Comparison of ENCODE assay signal across 8 cellular contexts in the genomic region with DNA sequence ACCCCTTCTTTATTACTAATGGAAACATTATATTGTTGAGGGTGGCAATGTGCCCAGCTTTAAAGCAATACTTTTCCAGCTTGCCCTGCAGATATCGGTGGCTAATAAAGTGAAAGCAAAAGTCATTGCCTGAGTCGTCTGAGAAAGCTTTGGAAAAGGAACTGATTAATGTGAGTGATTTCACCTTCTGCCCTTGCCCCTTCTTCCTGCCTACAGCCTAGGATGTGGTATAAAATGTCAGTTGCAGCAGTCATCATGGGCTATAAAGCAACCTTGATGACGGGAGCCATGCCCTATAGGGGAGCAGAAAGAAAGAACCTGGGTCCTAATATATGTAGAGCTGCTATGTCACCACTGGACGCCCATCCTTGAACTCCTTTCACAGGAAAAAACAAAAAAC.
DNase-seq lines count a peak whose midpoint lies in the region; ATAC-seq and TF ChIP-seq lines count a peak whose summit lies in the region.

No MANE protein-coding gene starts in this region.

- H3K27me3 Mint-ChIP-seq in naive thymus-derived CD4-positive, alpha-beta T cell = no peaks in the 10 kb centered on the region

- H3K27ac Mint-ChIP-seq in naive thymus-derived CD4-positive, alpha-beta T cell = peak overlapping the region in 8 of 9 donors; percentile 34 to 59 (median 52)

- peaks cover 0 to 6% of the 10 kb centered on the region in 2 donors for H3K4me1 ChIP-seq in adrenal gland (replicated peaks in 1 of 2)
- H3K4me1 ChIP-seq in naive thymus-derived CD4-positive, alpha-beta T cell (ENCODE audit: control insufficient read depth in 2 of 2, insufficient read depth in 2 of 2, low read length in 2 of 2) = peaks cover 0 to 7% of the 10 kb centered on the region in 2 donors
- no peaks in the 10 kb centered on the region for H3K4me1 ChIP-seq in SJCRH30

- H3K4me3 Mint-ChIP-seq in naive thymus-derived CD4-positive, alpha-beta T cell = peak overlapping the region; percentile 45 to 77 (median 66)

- intact Hi-C loops in adrenal gland (cut with DNase I) = no loop called here
- intact Hi-C loops in naive thymus-derived CD4-positive, alpha-beta T cell (cut with micrococcal nuclease) = loop anchor here in 1 of 2 donors (10.0 kb wide), 2 partner anchors 132 to 162 kb away; a partner anchor contains a TSS

- POLR2A ChIA-PET in naive thymus-derived CD4-positive, alpha-beta T cell (lab: Charles Lee) = no interaction called here

- DNase-seq in GM03348 (ENCODE audit: low spot score) (peak; percentile 3), adrenal gland (peak in 2 of 7 donors; percentile 23 to 30), SJCRH30 (no peak), iPS-NIHi7 (ENCODE audit: extremely low spot score) (no peak), activated gamma-delta T cell treated with Interleukin-2 at 50 U/mL for 16 hours (no peak), SK-N-DZ (ENCODE audit: low spot score) (no peak)
- peak in 6 of 9 donors; percentile 1 to 30 (median 24) for DNase-seq in naive thymus-derived CD4-positive, alpha-beta T cell

- H3K36me3 ChIP-seq in adrenal gland (replicated peaks in 1 of 2) (no peaks in the 10 kb centered on the region), SJCRH30 (no peaks in the 10 kb centered on the region)
- H3K36me3 ChIP-seq in naive thymus-derived CD4-positive, alpha-beta T cell (ENCODE audit: control insufficient read depth in 2 of 3, insufficient read depth in 3 of 3, low read length in 3 of 3) = no peaks in the 10 kb centered on the region

- H3K9me3 ChIP-seq in adrenal gland (replicated peaks in 1 of 3) = no peaks in the 10 kb centered on the region
- no peaks in the 10 kb centered on the region for H3K9me3 ChIP-seq in naive thymus-derived CD4-positive, alpha-beta T cell (ENCODE audit: control insufficient read depth in 2 of 3, low read length in 3 of 3)
- no peaks in the 10 kb centered on the region for H3K9me3 ChIP-seq in SJCRH30 (replicated peaks)

- TF ChIP-seq CTCF in adrenal gland (IDR thresholded peaks at IDR 0.05) = no peak

- H3K9me3 Mint-ChIP-seq in naive thymus-derived CD4-positive, alpha-beta T cell = peaks cover 0 to 8% (median 1%) of the 10 kb centered on the region in 11 donors

- CTCF ChIA-PET in naive thymus-derived CD4-positive, alpha-beta T cell (lab: Charles Lee) = no interaction called here

- H3K4me3 ChIP-seq in adrenal gland (peak overlapping the region in 2 of 4 donors; percentile 22 to 52), SJCRH30 (no peak overlapping the region)
- H3K4me3 ChIP-seq in naive thymus-derived CD4-positive, alpha-beta T cell (ENCODE audit: low read length) = no peak overlapping the region

- H3K27me3 ChIP-seq in adrenal gland (peaks cover 11% of the 10 kb centered on the region), SJCRH30 (no peaks in the 10 kb centered on the region)
- no peaks in the 10 kb centered on the region for H3K27me3 ChIP-seq in naive thymus-derived CD4-positive, alpha-beta T cell (ENCODE audit: control insufficient read depth in 2 of 2, insufficient read depth in 2 of 2, low read length in 2 of 2)

- peak; percentile 23 for ATAC-seq in HG03378 (IDR thresholded peaks at IDR 0.05; ENCODE audit: unreplicated experiment)
- ATAC-seq in naive thymus-derived CD4-positive, alpha-beta T cell = peak; percentile 55

- H3K36me3 Mint-ChIP-seq in naive thymus-derived CD4-positive, alpha-beta T cell = peaks cover 0 to 4% (median 0%) of the 10 kb centered on the region in 5 donors

- TF ChIP-seq POLR2A in adrenal gland (IDR thresholded peaks at IDR 0.05) = no peak

- 11 to 41% (median 31%) methylated on average over 3 to 4 of the region's 4 CpGs for WGBS in adrenal gland, 4 donors

- H3K27ac ChIP-seq in adrenal gland = peak overlapping the region in 4 of 5 donors; percentile 30 to 64 (median 34)
- no peak overlapping the region for H3K27ac ChIP-seq in naive thymus-derived CD4-positive, alpha-beta T cell (ENCODE audit: low read depth, low read length)
- no peak overlapping the region for H3K27ac ChIP-seq in SJCRH30

- H3K4me1 Mint-ChIP-seq in naive thymus-derived CD4-positive, alpha-beta T cell = peaks cover 2 to 19% (median 12%) of the 10 kb centered on the region in 7 donors

Comparison
In these comparisons a context has a peak if more than half of its experiments do, and no peak if none do; other contexts are left out.
1. DNase-seq: peak in GM03348 (single experiment) and naive thymus-derived CD4-positive, alpha-beta T cell (6 of 9); none in SJCRH30 (0 of 2), iPS-NIHi7 (single experiment), activated gamma-delta T cell treated with Interleukin-2 at 50 U/mL for 16 hours (single experiment) and SK-N-DZ (single experiment).
2. H3K27ac ChIP-seq: peak in adrenal gland (4 of 5); none in naive thymus-derived CD4-positive, alpha-beta T cell (single experiment) and SJCRH30 (single experiment).